Comparison of ENCODE assay signal across 7 cellular contexts in genomic region chr1:46522184-46522968, GRCh38. TPM values are rescaled to one million over a fixed set of nuclear protein-coding genes. Genes with fewer than 3 reads are reported as not detected.
DNase-seq lines count a peak whose midpoint lies in the region; ATAC-seq and FAIRE-seq lines count a peak whose summit lies in the region.

No MANE protein-coding gene starts in this region.

- ATAC-seq in GM18870 (IDR thresholded peaks at IDR 0.05; ENCODE audit: unreplicated experiment) (peak; percentile 61), GM21723 (IDR thresholded peaks at IDR 0.05; ENCODE audit: unreplicated experiment) (no peak)

- H3K27me3 Mint-ChIP-seq in activated T-helper 2 cell treated with anti-CD3 and anti-CD28 coated beads, Interferon-gamma antibody, Interleukin-2, Interleukin-4, amounts not matched to agents 10 μg/mL and 5 μg/mL and 100 μg/mL, durations not matched to agents 14 hours and 24 hours and 36 hours (ENCODE audit: low read depth), result peaks cover 22% of the 10 kb centered on the region

- no peak overlapping the region for H3K4me3 Mint-ChIP-seq in activated T-helper 2 cell treated with anti-CD3 and anti-CD28 coated beads, Interferon-gamma antibody, Interleukin-2, Interleukin-4, amounts not matched to agents 10 μg/mL and 5 μg/mL and 100 μg/mL, durations not matched to agents 14 hours and 24 hours and 36 hours (ENCODE audit: low read depth)

- H3K36me3 Mint-ChIP-seq in activated T-helper 2 cell treated with anti-CD3 and anti-CD28 coated beads, Interferon-gamma antibody, Interleukin-2, Interleukin-4, amounts not matched to agents 10 μg/mL and 5 μg/mL and 100 μg/mL, durations not matched to agents 14 hours and 24 hours and 36 hours (ENCODE audit: low read depth), result no peaks in the 10 kb centered on the region

- no peaks in the 10 kb centered on the region for H3K9me3 Mint-ChIP-seq in activated T-helper 2 cell treated with anti-CD3 and anti-CD28 coated beads, Interferon-gamma antibody, Interleukin-2, Interleukin-4, amounts not matched to agents 10 μg/mL and 5 μg/mL and 100 μg/mL, durations not matched to agents 14 hours and 24 hours and 36 hours

- no peak for FAIRE-seq in urothelium cell line (lab: Jason Lieb, UNC)

- DNase-seq in HT1080 (ENCODE audit: low read depth) (peak; percentile 86), kidney glomerular epithelial cell (lab: John Stamatoyannopoulos, UW) (peak; percentile 99), urothelium cell line (ENCODE audit: low spot score) (peak; percentile 68), dedifferentiated amniotic fluid mesenchymal stem cell (ENCODE audit: extremely low spot score) (no peak)
- DNase-seq in activated T-helper 2 cell treated with anti-CD3 and anti-CD28 coated beads, Interferon-gamma antibody, Interleukin-2, Interleukin-4, amounts not matched to agents 10 μg/mL and 5 μg/mL and 100 μg/mL, durations not matched to agents 14 hours and 24 hours and 36 hours (ENCODE audit: low spot score), result no peak

- peaks cover 15% of the 10 kb centered on the region for H3K4me1 Mint-ChIP-seq in activated T-helper 2 cell treated with anti-CD3 and anti-CD28 coated beads, Interferon-gamma antibody, Interleukin-2, Interleukin-4, amounts not matched to agents 10 μg/mL and 5 μg/mL and 100 μg/mL, durations not matched to agents 14 hours and 24 hours and 36 hours (ENCODE audit: low read depth)

- peak overlapping the region; percentile 40 for H3K27ac Mint-ChIP-seq in activated T-helper 2 cell treated with anti-CD3 and anti-CD28 coated beads, Interferon-gamma antibody, Interleukin-2, Interleukin-4, amounts not matched to agents 10 μg/mL and 5 μg/mL and 100 μg/mL, durations not matched to agents 14 hours and 24 hours and 36 hours

- intact Hi-C loops in activated T-helper 2 cell treated with anti-CD3 and anti-CD28 coated beads, Interferon-gamma antibody, Interleukin-2, Interleukin-4, amounts not matched to agents 10 μg/mL and 5 μg/mL and 100 μg/mL, durations not matched to agents 14 hours and 24 hours and 36 hours (cut with micrococcal nuclease), result no loop called here

RNA-seq across cellular contexts. Expression of gene KNCN, which starts 29.1 kb away (rescaled TPM):
- not detected in 2 replicates for total RNA-seq in HT1080 (2014; rRNA removed; shearing (Covaris generic))
- not detected in 2 replicates for polyA plus RNA-seq in HT1080 (2015; cell fraction: cytosol; rRNA removed)
- polyA plus RNA-seq in HT1080 (2015; cell fraction: nucleus; rRNA removed), result not detected in 2 replicates
- not detected in 2 replicates for total RNA-seq in activated T-helper 2 cell treated with anti-CD3 and anti-CD28 coated beads, Interferon-gamma antibody, Interleukin-2, Interleukin-4, amounts not matched to agents 10 μg/mL and 5 μg/mL and 100 μg/mL, durations not matched to agents 14 hours and 24 hours and 36 hours

RNA-seq across cellular contexts. Expression of gene DMBX1, which starts 32.7 kb away (rescaled TPM):
- not detected in 2 replicates for total RNA-seq in HT1080 (2014; rRNA removed; shearing (Covaris generic))
- not detected in 2 replicates for polyA plus RNA-seq in HT1080 (2015; cell fraction: cytosol; rRNA removed)
- not detected in 2 replicates for polyA plus RNA-seq in HT1080 (2015; cell fraction: nucleus; rRNA removed)
- not detected in 2 replicates for total RNA-seq in activated T-helper 2 cell treated with anti-CD3 and anti-CD28 coated beads, Interferon-gamma antibody, Interleukin-2, Interleukin-4, amounts not matched to agents 10 μg/mL and 5 μg/mL and 100 μg/mL, durations not matched to agents 14 hours and 24 hours and 36 hours

Comparison
In these comparisons a context has a peak if more than half of its experiments do, and no peak if none do; other contexts are left out.
1. DNase-seq: peak in HT1080 (single experiment), kidney glomerular epithelial cell (single experiment) and urothelium cell line (single experiment); none in activated T-helper 2 cell treated with anti-CD3 and anti-CD28 coated beads, Interferon-gamma antibody, Interleukin-2, Interleukin-4, amounts not matched to agents 10 μg/mL and 5 μg/mL and 100 μg/mL, durations not matched to agents 14 hours and 24 hours and 36 hours (single experiment) and dedifferentiated amniotic fluid mesenchymal stem cell (single experiment).